22 cellular contexts compared by ENCODE assay signal in genomic region chr2:12064153-12064552, GRCh38.
DNase-seq lines count a peak whose midpoint lies in the region; ATAC-seq, FAIRE-seq and TF ChIP-seq lines count a peak whose summit lies in the region.
"Had no signal": no experiment of that assay in that cellular context is flagged by ENCODE, and none has a peak within 500 bp of the region (broad histone marks: within the 10 kb centered on the region; RNA-seq: fewer than 3 reads in every experiment).

No MANE protein-coding gene starts in this region.

- H3K4me1 ChIP-seq in H1 (replicated peaks in 1 of 4; ENCODE audit: control insufficient read depth in 3 of 4, insufficient read depth in 4 of 4, low read length in 3 of 4) (no peaks in the 10 kb centered on the region), mucosa of descending colon (ENCODE audit: low read depth) (no peaks in the 10 kb centered on the region), ascending aorta (no peaks in the 10 kb centered on the region)
- H3K4me1 ChIP-seq: Caco-2, Peyer's patch had no signal

- H3K79me2 ChIP-seq in H1 (ENCODE audit: control insufficient read depth in 1 of 2, insufficient read depth in 2 of 2, low read length in 2 of 2): no peaks in the 10 kb centered on the region

- FAIRE-seq in GM18507 (lab: Jason Lieb, UNC) (peak; percentile 12), H1 (lab: Jason Lieb, UNC) (no peak)

- peak; percentile 24 to 33; a peak in 3 of 4 replicates for TF ChIP-seq RAD21 in H1 (IDR thresholded peaks at IDR 0.05 in 1 of 2, conservative IDR thresholded peaks at IDR 0.05 in 1 of 2; ENCODE audit: low read depth in 2 of 2, low read length in 2 of 2)

- H3K23ac ChIP-seq in H1 (ENCODE audit: insufficient read length): no peak overlapping the region

- intact Hi-C loops in mucosa of descending colon (cut with DNase I, micrococcal nuclease): no loop called here
- intact Hi-C loops in ascending aorta (cut with DNase I): no loop called here

- no peak overlapping the region for H2BK20ac ChIP-seq in H1 (ENCODE audit: low read length)

- no peaks in the 10 kb centered on the region for H3K79me1 ChIP-seq in H1 (ENCODE audit: low read depth, low read length)

- no peak for TF ChIP-seq POLR2A in H1 (IDR thresholded peaks at IDR 0.05; ENCODE audit: control extremely low read depth in 1 of 2, low read depth in 2 of 2, low read length in 2 of 2)

- POLR2A ChIA-PET in HEK293T (lab: Yijun Ruan, JAX) (no interaction called here), H1 (lab: Charles Lee; ENCODE audit: partially characterized antibody) (no interaction called here)

- H3K9ac ChIP-seq in H1 (replicated peaks in 1 of 4; ENCODE audit: extremely low read depth in 1 of 4, low read depth in 3 of 4, low read length in 3 of 4): no peak overlapping the region
- H3K9ac ChIP-seq: SK-N-SH had no signal

- peak in 2 of 3 experiments; percentile 20 to 45; a peak in 1 of 4 replicates for TF ChIP-seq CTCF in H1 (IDR thresholded peaks at IDR 0.05; ENCODE audit: control extremely low read depth in 1 of 3, insufficient read depth in 1 of 3, low read depth in 1 of 3, low read length in 3 of 3)
- no peak for TF ChIP-seq CTCF in mucosa of descending colon (IDR thresholded peaks at IDR 0.05)
- no peak for TF ChIP-seq CTCF in ascending aorta (IDR thresholded peaks at IDR 0.05)

- H3K9me3 ChIP-seq in H1 (ENCODE audit: insufficient read depth in 2 of 2, low read depth in 1 of 2, low read length in 1 of 2): no peaks in the 10 kb centered on the region
- no peaks in the 10 kb centered on the region for H3K9me3 ChIP-seq in mucosa of descending colon
- no peaks in the 10 kb centered on the region for H3K9me3 ChIP-seq in ascending aorta
- H3K9me3 ChIP-seq: Caco-2, esophagus muscularis mucosa, Peyer's patch, SK-N-SH had no signal

- H3K23me2 ChIP-seq in H1 (ENCODE audit: low read depth, low read length): no peaks in the 10 kb centered on the region

- H2AFZ ChIP-seq in H1 (ENCODE audit: low read length): no peak overlapping the region

- no peak overlapping the region for H2BK15ac ChIP-seq in H1 (ENCODE audit: low read length)

- H2BK120ac ChIP-seq in H1 (replicated peaks; ENCODE audit: low read depth, low read length): no peak overlapping the region

- H4K8ac ChIP-seq in H1 (ENCODE audit: extremely low read depth, insufficient read depth, low read length): no peak overlapping the region

- no peaks in the 10 kb centered on the region for H4K20me1 ChIP-seq in H1 (replicated peaks in 1 of 2; ENCODE audit: control insufficient read depth in 1 of 2, insufficient read depth in 2 of 2, low read length in 2 of 2)

- DNase-seq in GM18507 (ENCODE audit: extremely low spot score, insufficient read length, low read depth): no peak
- DNase-seq in HEK293T (ENCODE audit: extremely low spot score): peak; percentile 9
- no peak for DNase-seq in H1 (ENCODE audit: low read depth in 1 of 2, low spot score in 2 of 2)
- DNase-seq in mucosa of descending colon: no peak
- no peak for DNase-seq in NCI-H82 treated with DMSO at 0.1 percent for 48 hours (lab: John Stamatoyannopoulos, UW; ENCODE audit: unreplicated experiment)
- DNase-seq in AML-193 (lab: John Stamatoyannopoulos, UW): no peak
- DNase-seq in ascending aorta (ENCODE audit: low spot score in 2 of 2): no peak
- DNase-seq in 8988T: no peak
- DNase-seq: anterior cingulate cortex; Caco-2; effector CD4-positive, alpha-beta T cell; IMR-90; MG63; NCI-H1694; NCI-H82; Peyer's patch; SK-N-SH; stimulated activated CD4-positive, alpha-beta T cell treated with anti-CD3 and anti-CD28 coated beads, Interleukin-4, amount 100 ng/mL, for 1 hour; T-helper 9 cell had no signal

- H2BK5ac ChIP-seq in H1 (ENCODE audit: low read depth, low read length): no peak overlapping the region

- H3K4me3 ChIP-seq in H1 (ENCODE audit: extremely low read depth in 1 of 4, insufficient read depth in 2 of 4, low read depth in 3 of 4, low read length in 4 of 4) (no peak overlapping the region), mucosa of descending colon (no peak overlapping the region), ascending aorta (no peak overlapping the region)
- H3K4me3 ChIP-seq: esophagus muscularis mucosa, MG63, Peyer's patch, smooth muscle cell had no signal

- H2AK5ac ChIP-seq in H1 (ENCODE audit: low read depth, low read length): no peak overlapping the region

- H3K4ac ChIP-seq in H1 (replicated peaks; ENCODE audit: insufficient read length, low read depth, low read length): no peak overlapping the region

- H3K4me2 ChIP-seq in H1 (ENCODE audit: insufficient read depth in 1 of 2, low read depth in 2 of 2, low read length in 2 of 2): no peak overlapping the region
- H3K4me2 ChIP-seq: SK-N-SH, smooth muscle cell had no signal

- H4K91ac ChIP-seq in H1 (replicated peaks; ENCODE audit: insufficient read length, low read length): no peak overlapping the region

- 78% methylated on average over 5 of the region's 5 CpGs; no CpG with 5 or more reads in 1 of the 2 experiments for WGBS in H1 (ENCODE audit: extremely low coverage in 1 of 2, insufficient coverage in 1 of 2, insufficient read length in 1 of 2, insufficient replicate concordance in 2 of 2, low coverage in 1 of 2, low lambda C conversion rate in 2 of 2, missing lambda C conversion rate in 1 of 2), 2 experiments

- H3K56ac ChIP-seq in H1 (replicated peaks; ENCODE audit: insufficient read length, low read depth, low read length): no peak overlapping the region

- peak; percentile 59 for ATAC-seq in mucosa of descending colon
- ATAC-seq: naive thymus-derived CD8-positive, alpha-beta T cell had no signal

- H4K5ac ChIP-seq in H1 (ENCODE audit: insufficient read length, low read depth, low read length): no peak overlapping the region

- H3K27me3 ChIP-seq in H1 (replicated peaks in 1 of 4; ENCODE audit: control insufficient read depth in 3 of 4, extremely low read depth in 1 of 4, insufficient read depth in 3 of 4, low read length in 3 of 4) (no peaks in the 10 kb centered on the region), ascending aorta (no peaks in the 10 kb centered on the region)
- H3K27me3 ChIP-seq: esophagus muscularis mucosa, MG63, Peyer's patch had no signal

- no peak for TF ChIP-seq EP300 in H1 (IDR thresholded peaks at IDR 0.05; ENCODE audit: borderline replicate concordance in 1 of 2, low read depth in 2 of 2, low read length in 2 of 2)

- no peak overlapping the region for H3K18ac ChIP-seq in H1 (ENCODE audit: extremely low read depth, low read length)

- H3K14ac ChIP-seq in H1 (ENCODE audit: insufficient read length): no peak overlapping the region

- no peak overlapping the region for H3K27ac ChIP-seq in H1 (ENCODE audit: low read depth, low read length)
- H3K27ac ChIP-seq in ascending aorta: no peak overlapping the region
- H3K27ac ChIP-seq: esophagus muscularis mucosa, Peyer's patch had no signal

- H3K36me3 ChIP-seq in H1 (ENCODE audit: control insufficient read depth in 2 of 4, insufficient read depth in 4 of 4, low read length in 3 of 4) (no peaks in the 10 kb centered on the region), mucosa of descending colon (ENCODE audit: low read depth) (no peaks in the 10 kb centered on the region), ascending aorta (no peaks in the 10 kb centered on the region)
- H3K36me3 ChIP-seq: esophagus muscularis mucosa, MG63, Peyer's patch had no signal

- CTCF ChIA-PET in HEK293T (lab: Yijun Ruan, JAX) (no interaction called here), H1 (lab: Charles Lee; ENCODE audit: partially characterized antibody) (interaction anchor here (0.7 to 2.0 kb wide), 12 partner anchors 9 to 867 kb away, joined by 3 to 9 read pairs (median 3); no protein-coding TSS in a partner anchor)

- H2BK12ac ChIP-seq in H1 (ENCODE audit: low read depth, low read length): no peak overlapping the region

TF ChIP-seq in HEK293T, 16 proteins besides CTCF, POLR2A, EP300 and RAD21:
- TF ChIP-seq ELF4 (IDR thresholded peaks at IDR 0.05) (no peak), BHLHE40 (IDR thresholded peaks at IDR 0.05; ENCODE audit: borderline replicate concordance) (no peak)

TF ChIP-seq in H1, 55 proteins besides CTCF, POLR2A, EP300 and RAD21:
- TF ChIP-seq SIRT6 (IDR thresholded peaks at IDR 0.05; ENCODE audit: low read length): no peak
- TF ChIP-seq TEAD4 (IDR thresholded peaks at IDR 0.05; ENCODE audit: low read depth, low read length): peak; percentile 44; the same call in 1 of the 2 replicates

Comparison
In these comparisons a context has a peak if more than half of its experiments do, and no peak if none do; other contexts are left out.
1. CTCF ChIP-seq: peak in H1 (2 of 3); none in mucosa of descending colon (single experiment) and ascending aorta (0 of 3).